Comparison of ENCODE assay signal across 8 cellular contexts in genomic region chr19:58386166-58386575, GRCh38. TPM values are rescaled to one million over a fixed set of nuclear protein-coding genes. Genes with fewer than 3 reads are reported as not detected.
DNase-seq lines count a peak whose midpoint lies in the region; ATAC-seq, FAIRE-seq and TF ChIP-seq lines count a peak whose summit lies in the region.

No MANE protein-coding gene starts in this region.

- peak; percentile 4 to 6 for ATAC-seq in activated T-cell treated with anti-CD3 and anti-CD28 coated beads, Interleukin-2, amount 50 U/mL, for 72 hours (replicated peaks in 1 of 2)

- H3K36me3 ChIP-seq in mucosa of rectum (ENCODE audit: control insufficient read depth in 2 of 2, insufficient read depth in 2 of 2, low read length in 2 of 2) = peaks cover 4 to 11% of the 10 kb centered on the region in 2 donors

- peak overlapping the region; percentile 96 for H3K4me3 Mint-ChIP-seq in activated T-cell treated with anti-CD3 and anti-CD28 coated beads, Interleukin-2, amount 50 U/mL, for 72 hours

- H3K9ac ChIP-seq in mucosa of rectum (ENCODE audit: low read depth in 1 of 2, low read length in 2 of 2) = peak overlapping the region; percentile 89 to 91

- peak overlapping the region; percentile 97 for H3K27ac Mint-ChIP-seq in activated T-cell treated with anti-CD3 and anti-CD28 coated beads, Interleukin-2, amount 50 U/mL, for 72 hours

- H3K27me3 ChIP-seq in mucosa of rectum (ENCODE audit: control insufficient read depth in 2 of 2, insufficient read depth in 2 of 2, low read length in 2 of 2) = no peaks in the 10 kb centered on the region

- H3K4me1 Mint-ChIP-seq in activated T-cell treated with anti-CD3 and anti-CD28 coated beads, Interleukin-2, amount 50 U/mL, for 72 hours (ENCODE audit: low read depth) = peaks cover 46% of the 10 kb centered on the region

- H3K9me3 Mint-ChIP-seq in activated T-cell treated with anti-CD3 and anti-CD28 coated beads, Interleukin-2, amount 50 U/mL, for 72 hours = no peaks in the 10 kb centered on the region

- peak overlapping the region; percentile 76 for H3K4me3 ChIP-seq in LNCaP clone FGC (ENCODE audit: low read depth, low read length)
- H3K4me3 ChIP-seq in choroid plexus epithelial cell (ENCODE audit: low read depth, low read length) = peak overlapping the region; percentile 82
- H3K4me3 ChIP-seq in mucosa of rectum (ENCODE audit: low read length in 2 of 2) = peak overlapping the region; percentile 77 to 80

- H3K9me3 ChIP-seq in mucosa of rectum (ENCODE audit: control insufficient read depth in 2 of 2, low read length in 2 of 2) = no peaks in the 10 kb centered on the region

- no peaks in the 10 kb centered on the region for H3K27me3 Mint-ChIP-seq in activated T-cell treated with anti-CD3 and anti-CD28 coated beads, Interleukin-2, amount 50 U/mL, for 72 hours (ENCODE audit: low read depth)

- peaks cover 6 to 26% of the 10 kb centered on the region in 2 donors for H3K36me3 Mint-ChIP-seq in activated T-cell treated with anti-CD3 and anti-CD28 coated beads, Interleukin-2, amount 50 U/mL, for 72 hours (ENCODE audit: insufficient read depth in 2 of 2)

- H3K4me1 ChIP-seq in mucosa of rectum (ENCODE audit: control insufficient read depth in 2 of 2, insufficient read depth in 2 of 2, low read length in 2 of 2) = peaks cover 22 to 33% of the 10 kb centered on the region in 2 donors

- peak overlapping the region; percentile 98 for H3K27ac ChIP-seq in mucosa of rectum (ENCODE audit: low read depth in 2 of 2, low read length in 2 of 2)

- DNase-seq in activated T-cell treated with anti-CD3 and anti-CD28 coated beads, Interleukin-2, amount 50 U/mL, for 72 hours = no peak
- no peak for DNase-seq in activated T-cell treated with anti-CD3 and anti-CD28 coated beads, Interleukin-2, amount 50 U/mL, for 48 hours
- DNase-seq in LNCaP clone FGC (ENCODE audit: low read depth) = no peak
- DNase-seq in choroid plexus epithelial cell (ENCODE audit: low read depth) = no peak
- no peak for DNase-seq in frontal cortex (ENCODE audit: low spot score in 2 of 2)
- no peak for DNase-seq in Ammon's horn (ENCODE audit: low spot score)
- DNase-seq in NCI-H2029 (lab: John Stamatoyannopoulos, UW) = no peak

- no peak for TF ChIP-seq CTCF in LNCaP clone FGC (IDR thresholded peaks at IDR 0.05; ENCODE audit: control insufficient read depth, extremely low read depth, insufficient read depth)
- no peak for TF ChIP-seq CTCF in choroid plexus epithelial cell (conservative IDR thresholded peaks at IDR 0.05; ENCODE audit: low read depth, low read length)

- no peak for FAIRE-seq in frontal cortex (lab: Jason Lieb, UNC)

RNA-seq across cellular contexts. Expression of gene RPS5, which starts 0.9 kb away (rescaled TPM):
- total RNA-seq in activated T-cell treated with anti-CD3 and anti-CD28 coated beads, Interleukin-2, amount 50 U/mL, for 72 hours = 1,000 to 10,000 TPM; 1,499 to 1,539 TPM
- total RNA-seq in frontal cortex = 2,200 TPM

RNA-seq across cellular contexts. Expression of gene ZNF837, which starts 5.3 kb away (rescaled TPM):
- 1 to 10 TPM; 2.3 to 3.0 TPM for total RNA-seq in activated T-cell treated with anti-CD3 and anti-CD28 coated beads, Interleukin-2, amount 50 U/mL, for 72 hours
- 2.4 TPM for total RNA-seq in frontal cortex

RNA-seq across cellular contexts. Expression of gene RNF225, which starts 9.3 kb away (rescaled TPM):
- total RNA-seq in activated T-cell treated with anti-CD3 and anti-CD28 coated beads, Interleukin-2, amount 50 U/mL, for 72 hours = 1 to 10 TPM in 1 of 2 donors, under 1 TPM in 1; 0.58 to 1.5 TPM
- total RNA-seq in frontal cortex = not detected

RNA-seq across cellular contexts. Expression of gene ZNF584, which starts 22.3 kb away (rescaled TPM):
- 10 to 100 TPM in 1 of 2 donors, 1 to 10 TPM in 1; 7.5 to 10.4 TPM for total RNA-seq in activated T-cell treated with anti-CD3 and anti-CD28 coated beads, Interleukin-2, amount 50 U/mL, for 72 hours
- total RNA-seq in frontal cortex = 11.8 TPM

RNA-seq across cellular contexts. Expression of gene ZNF497, which starts 23.6 kb away (rescaled TPM):
- 1 to 10 TPM; 1.5 to 2.4 TPM for total RNA-seq in activated T-cell treated with anti-CD3 and anti-CD28 coated beads, Interleukin-2, amount 50 U/mL, for 72 hours
- 6.1 TPM for total RNA-seq in frontal cortex
